Comparison of ENCODE assay signal across 20 cellular contexts in the genomic region with DNA sequence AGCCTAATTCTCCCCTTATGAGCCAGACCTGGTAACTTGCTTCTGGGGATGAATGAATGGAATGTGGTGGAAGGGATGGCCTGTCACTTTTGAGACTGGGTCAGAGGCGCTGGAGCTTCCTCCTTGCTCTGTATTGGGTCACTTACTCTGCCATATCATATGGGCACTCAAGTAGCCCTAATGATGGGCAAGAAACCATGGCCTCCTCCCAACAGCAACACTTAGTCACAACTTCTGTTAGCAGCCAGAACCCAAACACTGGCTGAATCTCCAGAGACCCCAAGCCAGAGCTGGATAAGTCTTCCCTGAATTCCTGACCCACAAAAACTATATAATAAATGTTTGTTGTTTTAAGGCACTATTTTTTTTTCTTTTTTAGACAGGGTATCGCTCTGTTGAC. TPM values are rescaled to one million over a fixed set of nuclear protein-coding genes. Genes with fewer than 3 reads are reported as not detected.
DNase-seq lines count a peak whose midpoint lies in the region; ATAC-seq and TF ChIP-seq lines count a peak whose summit lies in the region.
"Had no signal": no experiment of that assay in that cellular context is flagged by ENCODE, and none has a peak within 500 bp of the region (broad histone marks: within the 10 kb centered on the region; RNA-seq: fewer than 3 reads in every experiment).

No MANE protein-coding gene starts in this region.

- TF ChIP-seq CTCF in ascending aorta (IDR thresholded peaks at IDR 0.05) (no peak), osteocyte (IDR thresholded peaks at IDR 0.05) (no peak)

- H3K4me1 ChIP-seq in ascending aorta, result peaks cover 23 to 26% of the 10 kb centered on the region in 2 donors

- peaks cover 93% of the 10 kb centered on the region for H3K36me3 Mint-ChIP-seq in activated T-cell treated with anti-CD3 and anti-CD28 coated beads, Interleukin-2, amount 50 U/mL, for 24 hours (ENCODE audit: low read depth)
- H3K36me3 Mint-ChIP-seq in activated T-cell treated with anti-CD3 and anti-CD28 coated beads, Interleukin-2, amount 50 U/mL, for 4 hours (ENCODE audit: insufficient read depth), result no peaks in the 10 kb centered on the region
- no peaks in the 10 kb centered on the region for H3K36me3 Mint-ChIP-seq in osteocyte (ENCODE audit: unreplicated experiment)

- no peak for DNase-seq in activated T-cell treated with anti-CD3 and anti-CD28 coated beads, Interleukin-2, amount 50 U/mL, for 24 hours
- DNase-seq in activated T-cell treated with anti-CD3 and anti-CD28 coated beads, Interleukin-2, amount 50 U/mL, for 4 hours, result no peak
- DNase-seq in ascending aorta (ENCODE audit: low spot score in 2 of 2) (no peak), osteocyte (ENCODE audit: extremely low spot score, unreplicated experiment) (no peak), retina (no peak)
- DNase-seq: activated gamma-delta T cell treated with Interleukin-2 at 50 U/mL for 16 hours, heart left ventricle, islet precursor cell, mesenchymal stem cell, NCI-H187 treated with DMSO at 0.1 percent for 48 hours, NCI-H774, thyroid gland had no signal

- peak overlapping the region; percentile 76 for H3K27ac Mint-ChIP-seq in activated T-cell treated with anti-CD3 and anti-CD28 coated beads, Interleukin-2, amount 50 U/mL, for 24 hours
- peak overlapping the region; percentile 79 for H3K27ac Mint-ChIP-seq in osteocyte (ENCODE audit: unreplicated experiment)
- H3K27ac Mint-ChIP-seq: GM23338 had no signal

- H3K9me3 Mint-ChIP-seq in activated T-cell treated with anti-CD3 and anti-CD28 coated beads, Interleukin-2, amount 50 U/mL, for 24 hours, result no peaks in the 10 kb centered on the region
- no peaks in the 10 kb centered on the region for H3K9me3 Mint-ChIP-seq in activated T-cell treated with anti-CD3 and anti-CD28 coated beads, Interleukin-2, amount 50 U/mL, for 4 hours
- no peaks in the 10 kb centered on the region for H3K9me3 Mint-ChIP-seq in osteocyte (ENCODE audit: unreplicated experiment)
- H3K9me3 Mint-ChIP-seq: GM23338, neural progenitor cell had no signal

- ATAC-seq in activated T-cell treated with anti-CD3 and anti-CD28 coated beads, Interleukin-2, amount 50 U/mL, for 4 hours, result no peak
- ATAC-seq in GM19395 (IDR thresholded peaks at IDR 0.05; ENCODE audit: unreplicated experiment) (no peak), GM21515 (IDR thresholded peaks at IDR 0.05; ENCODE audit: unreplicated experiment) (no peak)
- ATAC-seq: GM23338, heart left ventricle had no signal

- H3K27ac ChIP-seq in KOPT-K1 (ENCODE audit: low read depth, low read length, poor library complexity, severe bottlenecking), result peak overlapping the region; percentile 20
- peak overlapping the region; percentile 44 to 46 for H3K27ac ChIP-seq in ascending aorta
- H3K27ac ChIP-seq: heart left ventricle, neural progenitor cell, right atrium auricular region, thyroid gland had no signal

- peaks cover 68% of the 10 kb centered on the region for H3K4me1 Mint-ChIP-seq in activated T-cell treated with anti-CD3 and anti-CD28 coated beads, Interleukin-2, amount 50 U/mL, for 24 hours (ENCODE audit: low read depth)
- H3K4me1 Mint-ChIP-seq in activated T-cell treated with anti-CD3 and anti-CD28 coated beads, Interleukin-2, amount 50 U/mL, for 4 hours (ENCODE audit: low read depth), result peaks cover 40% of the 10 kb centered on the region
- H3K4me1 Mint-ChIP-seq in osteocyte (ENCODE audit: unreplicated experiment), result peaks cover 34% of the 10 kb centered on the region

- intact Hi-C loops in ascending aorta (cut with DNase I), result no loop called here

- no peak overlapping the region for H3K4me3 ChIP-seq in ascending aorta
- H3K4me3 ChIP-seq: GM23338, heart left ventricle, neural progenitor cell, right atrium auricular region, thyroid gland had no signal

- no peaks in the 10 kb centered on the region for H3K27me3 Mint-ChIP-seq in activated T-cell treated with anti-CD3 and anti-CD28 coated beads, Interleukin-2, amount 50 U/mL, for 24 hours
- H3K27me3 Mint-ChIP-seq in activated T-cell treated with anti-CD3 and anti-CD28 coated beads, Interleukin-2, amount 50 U/mL, for 4 hours (ENCODE audit: low read depth), result no peaks in the 10 kb centered on the region
- no peaks in the 10 kb centered on the region for H3K27me3 Mint-ChIP-seq in osteocyte (ENCODE audit: unreplicated experiment)

- H3K27me3 ChIP-seq in ascending aorta, result no peaks in the 10 kb centered on the region
- H3K27me3 ChIP-seq: heart left ventricle, neural progenitor cell, right atrium auricular region, thyroid gland had no signal

- no peaks in the 10 kb centered on the region for H3K9me3 ChIP-seq in KOPT-K1 (ENCODE audit: insufficient read depth, low read length, poor library complexity, severe bottlenecking)
- H3K9me3 ChIP-seq in ascending aorta, result no peaks in the 10 kb centered on the region
- H3K9me3 ChIP-seq: heart left ventricle, right atrium auricular region, thyroid gland had no signal

- H3K36me3 ChIP-seq in KOPT-K1 (ENCODE audit: insufficient read depth, low read length) (peaks cover 87% of the 10 kb centered on the region), ascending aorta (no peaks in the 10 kb centered on the region)
- H3K36me3 ChIP-seq: heart left ventricle, neural progenitor cell, right atrium auricular region, thyroid gland had no signal

- no peak overlapping the region for H3K4me3 Mint-ChIP-seq in activated T-cell treated with anti-CD3 and anti-CD28 coated beads, Interleukin-2, amount 50 U/mL, for 24 hours
- H3K4me3 Mint-ChIP-seq in activated T-cell treated with anti-CD3 and anti-CD28 coated beads, Interleukin-2, amount 50 U/mL, for 4 hours, result no peak overlapping the region
- no peak overlapping the region for H3K4me3 Mint-ChIP-seq in osteocyte (ENCODE audit: unreplicated experiment)
- H3K4me3 Mint-ChIP-seq: GM23338, neural progenitor cell had no signal

RNA-seq across cellular contexts. Expression of a gene that starts 5.5 kb away (rescaled TPM):
- total RNA-seq in activated T-cell treated with anti-CD3 and anti-CD28 coated beads, Interleukin-2, amount 50 U/mL, for 4 hours, result 10 to 100 TPM; 57.5 to 60.2 (median 57.6) TPM
- 0.53 TPM for total RNA-seq in ascending aorta
- total RNA-seq in osteocyte, result 5.6 and 6.3 TPM in 2 replicates

RNA-seq across cellular contexts. Expression of a gene that starts 6.5 kb away (rescaled TPM):
- total RNA-seq in activated T-cell treated with anti-CD3 and anti-CD28 coated beads, Interleukin-2, amount 50 U/mL, for 4 hours, result 10 to 100 TPM in 1 of 3 donors, 1 to 10 TPM in 2; 8.0 to 11.8 (median 9.7) TPM
- total RNA-seq in ascending aorta (21.3 TPM), osteocyte (29.1 and 30.0 TPM in 2 replicates)

RNA-seq across cellular contexts. Expression of a gene that starts 13.9 kb away (rescaled TPM):
- 1 to 10 TPM; 5.0 to 7.6 (median 6.9) TPM for total RNA-seq in activated T-cell treated with anti-CD3 and anti-CD28 coated beads, Interleukin-2, amount 50 U/mL, for 4 hours
- total RNA-seq in ascending aorta (26.3 TPM), osteocyte (0.52 and 0.54 TPM in 2 replicates)
- total RNA-seq: M059J had no signal

RNA-seq across cellular contexts. Expression of a gene that starts 18.6 kb away (rescaled TPM):
- total RNA-seq in activated T-cell treated with anti-CD3 and anti-CD28 coated beads, Interleukin-2, amount 50 U/mL, for 4 hours, result under 1 TPM; 0.11 to 0.38 (median 0.20) TPM
- total RNA-seq in ascending aorta (not detected), osteocyte (0.13 and 0.37 TPM in 2 replicates)
- total RNA-seq: cerebellum, right atrium auricular region had no signal

RNA-seq across cellular contexts. Expression of a gene that starts 39.4 kb away (rescaled TPM):
- 1 to 10 TPM; 4.2 to 4.9 (median 4.4) TPM for total RNA-seq in activated T-cell treated with anti-CD3 and anti-CD28 coated beads, Interleukin-2, amount 50 U/mL, for 4 hours
- total RNA-seq in ascending aorta (38.0 TPM), osteocyte (2.1 and 3.4 TPM in 2 replicates)
